30 cellular contexts compared by ENCODE assay signal in genomic region chr12:22600226-22600625, GRCh38.
"Had no signal": no experiment of that assay in that cellular context is flagged by ENCODE, and none has a peak within 500 bp of the region (broad histone marks: within the 10 kb centered on the region; RNA-seq: fewer than 3 reads in every experiment).

No MANE protein-coding gene starts in this region.

- H3K4me3 Mint-ChIP-seq: activated CD4-positive, alpha-beta T cell treated with anti-CD3 and anti-CD28 coated beads for 36 hours; activated CD4-positive, alpha-beta T cell treated with anti-CD3 and anti-CD28 coated beads, Interleukin-2, amount 10 ng/mL, durations not matched to agents 7 days and 5 days; activated CD8-positive, alpha-beta T cell treated with anti-CD3 and anti-CD28 coated beads, Interleukin-2, amount 10 ng/mL, durations not matched to agents 7 days and 5 days; activated naive CD4-positive, alpha-beta T cell treated with anti-CD3 and anti-CD28 coated beads, Interleukin-2, amount 10 ng/mL, durations not matched to agents 7 days and 5 days; activated naive CD8-positive, alpha-beta T cell; activated naive CD8-positive, alpha-beta T cell treated with anti-CD3 and anti-CD28 coated beads, Interleukin-2, amount 50 U/mL, for 24 hours; activated T-cell treated with anti-CD3 and anti-CD28 coated beads, Interleukin-2, amount 50 U/mL, for 24 hours; T-helper 1 cell treated with Interleukin-12 subunit alpha and Interleukin-12 subunit beta and Interleukin-4 antibody, amounts not matched to agents 30 μg/mL and 1 μg/mL, for 36 hours; T-helper 2 cell treated with Interferon-gamma antibody and Interleukin-4, amounts not matched to agents 5 μg/mL and 100 μg/mL, for 36 hours; WTC11 had no signal

- H3K27ac ChIP-seq: brain microvascular endothelial cell, SK-N-MC had no signal

- H3K36me3 ChIP-seq: brain microvascular endothelial cell, MG63 had no signal

- H3K27ac Mint-ChIP-seq: activated CD4-positive, alpha-beta T cell treated with anti-CD3 and anti-CD28 coated beads for 36 hours; activated CD4-positive, alpha-beta T cell treated with anti-CD3 and anti-CD28 coated beads, Interleukin-2, amount 10 ng/mL, durations not matched to agents 7 days and 5 days; activated CD8-positive, alpha-beta T cell treated with anti-CD3 and anti-CD28 coated beads, Interleukin-2, amount 10 ng/mL, durations not matched to agents 7 days and 5 days; activated naive CD4-positive, alpha-beta T cell treated with anti-CD3 and anti-CD28 coated beads, Interleukin-2, amount 10 ng/mL, durations not matched to agents 7 days and 5 days; activated naive CD8-positive, alpha-beta T cell; activated naive CD8-positive, alpha-beta T cell treated with anti-CD3 and anti-CD28 coated beads, Interleukin-2, amount 50 U/mL, for 24 hours; activated T-cell treated with anti-CD3 and anti-CD28 coated beads, Interleukin-2, amount 50 U/mL, for 24 hours; activated T-helper 2 cell treated with anti-CD3 and anti-CD28 coated beads, Interferon-gamma antibody, Interleukin-2, Interleukin-4, amounts not matched to agents 10 μg/mL and 5 μg/mL and 100 μg/mL, durations not matched to agents 14 hours and 24 hours and 36 hours; T-helper 1 cell treated with Interleukin-12 subunit alpha and Interleukin-12 subunit beta and Interleukin-4 antibody, amounts not matched to agents 30 μg/mL and 1 μg/mL, for 36 hours; T-helper 2 cell treated with Interferon-gamma antibody and Interleukin-4, amounts not matched to agents 5 μg/mL and 100 μg/mL, for 36 hours; WTC11 had no signal

- H3K9me3 ChIP-seq: MG63 had no signal

- H3K4me1 Mint-ChIP-seq: WTC11 had no signal

- H3K27me3 ChIP-seq: brain microvascular endothelial cell, MG63 had no signal

- DNase-seq: activated CD4-positive, alpha-beta T cell treated with anti-CD3 and anti-CD28 coated beads for 36 hours; activated CD4-positive, alpha-beta T cell treated with anti-CD3 and anti-CD28 coated beads, Interleukin-2, amount 10 ng/mL, durations not matched to agents 7 days and 5 days; activated CD4-positive, alpha-beta T cell treated with anti-CD3 and anti-CD28 coated beads, Interleukin-2, amount 50 U/mL, for 48 hours; activated CD8-positive, alpha-beta T cell treated with anti-CD3 and anti-CD28 coated beads, Interleukin-2, amount 10 ng/mL, durations not matched to agents 7 days and 5 days; activated gamma-delta T cell; activated naive CD4-positive, alpha-beta T cell treated with anti-CD3 and anti-CD28 coated beads, Interleukin-2, amount 10 ng/mL, durations not matched to agents 7 days and 5 days; activated naive CD8-positive, alpha-beta T cell treated with anti-CD3 and anti-CD28 coated beads, Interleukin-2, amount 50 U/mL, for 24 hours; activated T-cell treated with anti-CD3 and anti-CD28 coated beads, Interleukin-2, amount 50 U/mL, for 24 hours; anterior cingulate cortex; brain microvascular endothelial cell; central memory CD4-positive, alpha-beta T cell; Kasumi-1; KG1; MG63; NCI-H1048; NCI-H1105 treated with DMSO at 0.1 percent for 48 hours; NCI-H1436; NCI-H1694; NCI-H2029; NCI-H345; NCI-H524 treated with DMSO at 0.1 percent for 48 hours; NK-92 treated with Interleukin-12 subunit alpha and Interleukin-12 subunit beta, amount 100 ng/mL, for 24 hours; OCI-M1; Right ventricle myocardium superior had no signal

- H3K9me3 Mint-ChIP-seq: activated CD4-positive, alpha-beta T cell treated with anti-CD3 and anti-CD28 coated beads, Interleukin-2, amount 10 ng/mL, durations not matched to agents 7 days and 5 days; activated naive CD4-positive, alpha-beta T cell treated with anti-CD3 and anti-CD28 coated beads, Interleukin-2, amount 10 ng/mL, durations not matched to agents 7 days and 5 days; activated naive CD8-positive, alpha-beta T cell treated with anti-CD3 and anti-CD28 coated beads, Interleukin-2, amount 50 U/mL, for 24 hours; activated T-cell treated with anti-CD3 and anti-CD28 coated beads, Interleukin-2, amount 50 U/mL, for 24 hours; activated T-helper 2 cell treated with anti-CD3 and anti-CD28 coated beads, Interferon-gamma antibody, Interleukin-2, Interleukin-4, amounts not matched to agents 10 μg/mL and 5 μg/mL and 100 μg/mL, durations not matched to agents 14 hours and 24 hours and 36 hours; T-helper 1 cell treated with Interleukin-12 subunit alpha and Interleukin-12 subunit beta and Interleukin-4 antibody, amounts not matched to agents 30 μg/mL and 1 μg/mL, for 36 hours; T-helper 2 cell treated with Interferon-gamma antibody and Interleukin-4, amounts not matched to agents 5 μg/mL and 100 μg/mL, for 36 hours had no signal

- H3K4me3 ChIP-seq: MG63, SK-N-MC had no signal

- H3K36me3 Mint-ChIP-seq: activated naive CD4-positive, alpha-beta T cell treated with anti-CD3 and anti-CD28 coated beads, Interleukin-2, amount 10 ng/mL, durations not matched to agents 7 days and 5 days; WTC11 had no signal

- H3K27me3 Mint-ChIP-seq: activated CD4-positive, alpha-beta T cell treated with anti-CD3 and anti-CD28 coated beads for 36 hours; activated CD4-positive, alpha-beta T cell treated with anti-CD3 and anti-CD28 coated beads, Interleukin-2, amount 10 ng/mL, durations not matched to agents 7 days and 5 days; activated naive CD4-positive, alpha-beta T cell treated with anti-CD3 and anti-CD28 coated beads, Interleukin-2, amount 10 ng/mL, durations not matched to agents 7 days and 5 days; activated naive CD8-positive, alpha-beta T cell treated with anti-CD3 and anti-CD28 coated beads, Interleukin-2, amount 50 U/mL, for 24 hours had no signal
